In the genomic region with DNA sequence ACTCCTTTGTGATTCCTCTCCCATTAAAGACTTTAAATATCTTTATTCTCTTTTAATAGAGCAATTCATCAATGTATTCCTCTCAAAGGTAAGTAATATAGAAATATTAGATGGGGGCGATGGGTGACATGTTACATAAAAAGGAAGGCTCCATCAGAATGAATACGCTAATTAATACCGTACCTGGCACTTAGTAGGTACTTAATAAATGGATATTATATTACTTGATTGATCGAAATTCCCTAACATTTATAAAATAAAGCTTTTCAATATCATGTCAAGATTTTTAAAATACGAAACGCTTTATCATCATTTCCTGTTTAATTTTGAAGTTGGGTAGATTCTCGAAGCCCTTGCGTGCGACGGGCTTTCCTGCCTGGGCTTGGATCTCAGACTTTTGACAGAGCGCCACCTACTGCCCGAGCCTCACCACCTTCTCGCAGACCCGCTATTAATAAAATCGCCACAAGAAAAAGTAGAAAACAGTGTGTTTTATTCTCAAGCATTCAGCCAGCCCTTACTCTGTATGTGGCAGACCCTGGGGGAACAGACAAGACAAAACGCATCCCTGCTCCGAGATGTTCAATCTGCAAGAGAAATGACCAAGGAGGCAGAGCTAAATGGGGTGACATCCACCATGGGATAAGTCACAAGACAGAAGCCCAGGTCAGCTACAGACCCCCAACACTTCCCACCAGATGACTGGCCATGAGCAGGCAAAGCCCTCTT, we compare ENCODE assay signal across 8 cellular contexts.
DNase-seq lines count a peak whose midpoint lies in the region; ATAC-seq, FAIRE-seq and TF ChIP-seq lines count a peak whose summit lies in the region.

No MANE protein-coding gene starts in this region.

- intact Hi-C loops in activated B cell treated with CpG ODN at 0.5 μM for 24 hours (cut with micrococcal nuclease), result loop anchor here (1.0 to 10.0 kb wide), 7 partner anchors 75 to 758 kb away; a partner anchor contains a TSS

- H3K27me3 ChIP-seq in bronchial epithelial cell (ENCODE audit: control insufficient read depth, insufficient read depth, low read length), result peaks cover 1% of the 10 kb centered on the region

- ATAC-seq in activated B cell treated with CpG ODN at 0.5 μM for 24 hours (ENCODE audit: low read depth) (peak; percentile 83), GM18517 (IDR thresholded peaks at IDR 0.05; ENCODE audit: unreplicated experiment) (no peak)

- DNase-seq in NCI-H510A treated with DMSO at 0.1 percent for 48 hours (lab: John Stamatoyannopoulos, UW) (peak; percentile 77), NCI-H510A (lab: John Stamatoyannopoulos, UW) (no peak), NCI-H146 treated with DMSO at 0.1 percent for 48 hours (lab: John Stamatoyannopoulos, UW; ENCODE audit: unreplicated experiment) (peak; percentile 25), activated B cell treated with CpG ODN at 0.5 μM for 24 hours (peak; percentile 64), bronchial epithelial cell (ENCODE audit: low read depth) (peak; percentile 61), kidney tubule cell (ENCODE audit: low spot score) (peak; percentile 70)
- peak; percentile 75 to 76 for DNase-seq in stimulated activated CD4-positive, alpha-beta T cell treated with anti-CD3 and anti-CD28 coated beads, Interleukin-2, amount 100 ng/mL, for 48 hours

- POLR2A ChIA-PET in activated B cell treated with CpG ODN at 0.5 μM for 24 hours (lab: Charles Lee), result interaction anchor here (1.0 to 1.7 kb wide), 2 partner anchors 18 to 70 kb away, joined by 3 to 5 read pairs; no protein-coding TSS in a partner anchor

- H3K27me3 Mint-ChIP-seq in activated B cell treated with CpG ODN at 0.5 μM for 24 hours, result no peaks in the 10 kb centered on the region

- no peaks in the 10 kb centered on the region for H3K9me3 Mint-ChIP-seq in activated B cell treated with CpG ODN at 0.5 μM for 24 hours

- H3K4me1 Mint-ChIP-seq in activated B cell treated with CpG ODN at 0.5 μM for 24 hours, result peaks cover 18% of the 10 kb centered on the region

- H3K4me3 Mint-ChIP-seq in activated B cell treated with CpG ODN at 0.5 μM for 24 hours, result no peak overlapping the region

- FAIRE-seq in bronchial epithelial cell (lab: Jason Lieb, UNC), result peak; percentile 68

- TF ChIP-seq CTCF in activated B cell treated with CpG ODN at 0.5 μM for 24 hours (IDR thresholded peaks at IDR 0.05), result no peak
- TF ChIP-seq CTCF in bronchial epithelial cell (IDR thresholded peaks at IDR 0.05; ENCODE audit: insufficient read depth, low read length, severe bottlenecking), result peak; percentile 71

- H3K4me3 ChIP-seq in bronchial epithelial cell (ENCODE audit: low read depth, low read length), result no peak overlapping the region

- H3K36me3 ChIP-seq in bronchial epithelial cell (ENCODE audit: control insufficient read depth, insufficient read depth, low read length), result no peaks in the 10 kb centered on the region

- no peaks in the 10 kb centered on the region for H3K36me3 Mint-ChIP-seq in activated B cell treated with CpG ODN at 0.5 μM for 24 hours (ENCODE audit: low read depth)

- peak overlapping the region; percentile 25 for H3K27ac Mint-ChIP-seq in activated B cell treated with CpG ODN at 0.5 μM for 24 hours

- CTCF ChIA-PET in activated B cell treated with CpG ODN at 0.5 μM for 24 hours (lab: Charles Lee), result interaction anchor here (0.7 to 3.4 kb wide), 28 partner anchors 9 to 764 kb away, joined by 3 to 16 read pairs (median 4); no protein-coding TSS in a partner anchor
